Comparison of ENCODE assay signal across 15 cellular contexts in the genomic region with DNA sequence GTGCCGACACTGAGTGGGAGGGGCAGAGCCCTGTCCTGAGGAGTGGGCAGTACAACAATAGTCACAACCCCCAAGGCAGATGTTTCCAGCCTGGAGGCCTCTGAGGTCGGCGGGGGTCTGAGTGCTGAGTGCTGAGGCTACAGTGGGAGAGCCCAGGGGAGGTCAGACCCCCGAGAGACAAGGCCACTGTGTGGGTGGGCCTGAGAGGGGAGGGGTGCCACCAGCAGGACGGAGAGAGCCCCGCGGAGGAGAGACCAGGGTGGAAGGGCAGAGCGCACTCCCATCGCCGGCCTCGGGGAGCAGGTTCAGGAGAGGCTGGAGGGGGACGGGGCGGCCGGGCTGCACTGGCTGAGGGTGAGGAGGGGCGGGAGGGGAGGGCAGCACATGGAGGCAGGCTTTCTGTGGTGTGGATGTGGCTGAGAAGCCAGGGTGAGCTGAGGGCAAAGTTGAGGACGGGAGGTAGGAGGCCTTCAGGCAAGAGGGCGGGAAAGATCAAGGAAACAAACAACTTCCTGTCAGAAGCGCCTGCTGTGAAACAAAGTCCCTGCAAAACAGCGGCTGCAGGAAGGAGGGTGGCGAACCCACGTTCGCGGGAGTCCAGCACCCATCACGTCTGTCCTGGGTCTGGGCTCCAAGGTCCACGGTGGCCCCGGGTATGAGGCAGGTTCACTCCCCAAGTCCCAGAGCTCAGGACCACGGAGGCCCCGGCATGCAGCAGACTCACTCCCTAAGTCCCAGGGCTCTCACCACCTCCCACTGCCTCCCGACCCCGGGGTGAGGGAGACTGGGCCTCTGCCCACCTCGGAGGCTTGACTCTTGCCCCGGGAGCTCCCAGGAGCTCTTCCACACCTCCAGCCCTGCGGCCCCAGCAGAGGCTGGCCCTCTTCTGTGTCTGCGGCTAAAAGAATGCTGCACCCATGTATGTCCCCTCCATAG.
DNase-seq lines count a peak whose midpoint lies in the region; ATAC-seq and TF ChIP-seq lines count a peak whose summit lies in the region.
"Had no signal": no experiment of that assay in that cellular context is flagged by ENCODE, and none has a peak within 500 bp of the region (broad histone marks: within the 10 kb centered on the region; RNA-seq: fewer than 3 reads in every experiment).

No MANE protein-coding gene starts in this region.

- CTCF ChIA-PET in activated naive CD4-positive, alpha-beta T cell treated with anti-CD3 and anti-CD28 coated beads for 36 hours (lab: Charles Lee), result no interaction called here

- no peak for TF ChIP-seq CTCF in RWPE2 (IDR thresholded peaks at IDR 0.05; ENCODE audit: poor library complexity, severe bottlenecking)
- TF ChIP-seq CTCF in transverse colon (IDR thresholded peaks at IDR 0.05), result no peak

- in situ Hi-C loops in transverse colon (cut with MboI; ENCODE audit: low pct_ligation_motif_present in 1 of 4, low pct_unique_long_range_greater_than_20kb in 1 of 4, low sequenced_read_pairs in 3 of 4), result no loop called here

- intact Hi-C loops in activated naive CD4-positive, alpha-beta T cell treated with anti-CD3 and anti-CD28 coated beads for 36 hours (cut with micrococcal nuclease), result loop anchor here (5.0 kb wide), 1 partner anchor 405 kb away; no protein-coding TSS in a partner anchor
- intact Hi-C loops in transverse colon (cut with DNase I; ENCODE audit: low total_unique reads), result no loop called here

- no peak overlapping the region for H3K4me3 Mint-ChIP-seq in activated naive CD4-positive, alpha-beta T cell treated with anti-CD3 and anti-CD28 coated beads for 36 hours
- H3K4me3 Mint-ChIP-seq: activated CD4-positive, alpha-beta memory T cell treated with anti-CD3 and anti-CD28 coated beads for 36 hours; stimulated activated naive B cell treated with anti-CD40 and anti-IgM and Interleukin-4, amounts not matched to agents 10 μg/mL and 1 μg/mL and 100 μg/mL, for 72 hours had no signal

- H3K4me1 ChIP-seq in RWPE2 (ENCODE audit: insufficient read depth, poor library complexity, severe bottlenecking) (no peaks in the 10 kb centered on the region), transverse colon (peaks cover 0 to 3% (median 0%) of the 10 kb centered on the region in 4 donors)
- H3K4me1 ChIP-seq: prostate gland had no signal

- no peak for TF ChIP-seq EP300 in transverse colon (IDR thresholded peaks at IDR 0.05; ENCODE audit: low read depth)

- H3K27me3 ChIP-seq in RWPE2 (ENCODE audit: insufficient read depth, poor library complexity, severe bottlenecking), result peaks cover 5% of the 10 kb centered on the region
- H3K27me3 ChIP-seq in transverse colon, result peaks cover 12% of the 10 kb centered on the region

- ATAC-seq in RWPE2 (ENCODE audit: low read depth), result no peak
- ATAC-seq in left lobe of liver, result no peak
- no peak for ATAC-seq in GM21360 (IDR thresholded peaks at IDR 0.05; ENCODE audit: unreplicated experiment)
- ATAC-seq in GM19395 (IDR thresholded peaks at IDR 0.05; ENCODE audit: unreplicated experiment), result no peak
- ATAC-seq: stimulated activated naive B cell treated with anti-CD40 and anti-IgM and Interleukin-4, amounts not matched to agents 10 μg/mL and 1 μg/mL and 100 μg/mL, for 72 hours had no signal

- H3K36me3 ChIP-seq in RWPE2 (ENCODE audit: low read depth) (no peaks in the 10 kb centered on the region), transverse colon (no peaks in the 10 kb centered on the region)
- H3K36me3 ChIP-seq: prostate gland had no signal

- H3K9me3 ChIP-seq in RWPE2 (ENCODE audit: severe bottlenecking) (no peaks in the 10 kb centered on the region), transverse colon (no peaks in the 10 kb centered on the region)
- H3K9me3 ChIP-seq: prostate gland had no signal

- H3K36me3 Mint-ChIP-seq in activated naive CD4-positive, alpha-beta T cell treated with anti-CD3 and anti-CD28 coated beads for 36 hours (ENCODE audit: low read depth), result no peaks in the 10 kb centered on the region
- H3K36me3 Mint-ChIP-seq: activated CD4-positive, alpha-beta memory T cell treated with anti-CD3 and anti-CD28 coated beads for 36 hours; stimulated activated naive B cell treated with anti-CD40 and anti-IgM and Interleukin-4, amounts not matched to agents 10 μg/mL and 1 μg/mL and 100 μg/mL, for 72 hours had no signal

- no peaks in the 10 kb centered on the region for H3K9me3 Mint-ChIP-seq in activated naive CD4-positive, alpha-beta T cell treated with anti-CD3 and anti-CD28 coated beads for 36 hours
- H3K9me3 Mint-ChIP-seq: activated CD4-positive, alpha-beta memory T cell treated with anti-CD3 and anti-CD28 coated beads for 36 hours; stimulated activated naive B cell treated with anti-CD40 and anti-IgM and Interleukin-4, amounts not matched to agents 10 μg/mL and 1 μg/mL and 100 μg/mL, for 72 hours had no signal

- H3K4me3 ChIP-seq in RWPE2 (ENCODE audit: severe bottlenecking), result no peak overlapping the region
- H3K4me3 ChIP-seq in transverse colon, result no peak overlapping the region
- H3K4me3 ChIP-seq: prostate gland had no signal

- no peak for TF ChIP-seq POLR2A in transverse colon (IDR thresholded peaks at IDR 0.05)

- H3K27ac Mint-ChIP-seq in activated naive CD4-positive, alpha-beta T cell treated with anti-CD3 and anti-CD28 coated beads for 36 hours, result no peak overlapping the region
- H3K27ac Mint-ChIP-seq: activated CD4-positive, alpha-beta memory T cell treated with anti-CD3 and anti-CD28 coated beads for 36 hours; stimulated activated naive B cell treated with anti-CD40 and anti-IgM and Interleukin-4, amounts not matched to agents 10 μg/mL and 1 μg/mL and 100 μg/mL, for 72 hours had no signal

- peak; percentile 16 for DNase-seq in activated naive CD4-positive, alpha-beta T cell treated with anti-CD3 and anti-CD28 coated beads for 36 hours
- no peak for DNase-seq in activated naive CD4-positive, alpha-beta T cell treated with Interleukin-2 at 50 U/mL for 16 hours
- peak; percentile 59 for DNase-seq in RWPE2 (ENCODE audit: low spot score)
- peak; percentile 35 for DNase-seq in left lobe of liver (ENCODE audit: low spot score)
- DNase-seq in transverse colon, result peak; percentile 4
- no peak for DNase-seq in DMS 273 (lab: John Stamatoyannopoulos, UW; ENCODE audit: unreplicated experiment)
- DNase-seq: activated CD4-positive, alpha-beta memory T cell treated with anti-CD3 and anti-CD28 coated beads for 36 hours; midbrain; MV-4-11; stimulated activated CD4-positive, alpha-beta T cell treated with anti-CD3 and anti-CD28 coated beads, Interleukin-4, amount 100 ng/mL, for 1 hour; stimulated activated naive B cell treated with anti-CD40 and anti-IgM and Interleukin-4, amounts not matched to agents 10 μg/mL and 1 μg/mL and 100 μg/mL, for 72 hours; SW 1271 had no signal

- H3K4me1 Mint-ChIP-seq in activated naive CD4-positive, alpha-beta T cell treated with anti-CD3 and anti-CD28 coated beads for 36 hours (ENCODE audit: low read depth), result peaks cover 13% of the 10 kb centered on the region

- H3K27ac ChIP-seq in RWPE2 (ENCODE audit: poor library complexity, severe bottlenecking) (no peak overlapping the region), transverse colon (no peak overlapping the region)
- H3K27ac ChIP-seq: prostate gland had no signal

- peaks cover 9% of the 10 kb centered on the region for H3K27me3 Mint-ChIP-seq in activated naive CD4-positive, alpha-beta T cell treated with anti-CD3 and anti-CD28 coated beads for 36 hours (ENCODE audit: low read depth)

- WGBS in transverse colon (ENCODE audit: low coverage in 1 of 2), 2 donors, result 27 to 41% methylated on average over 10 to 33 of the region's 34 CpGs

Comparison
In these comparisons a context has a peak if more than half of its experiments do, and no peak if none do; other contexts are left out.
1. DNase-seq: peak in activated naive CD4-positive, alpha-beta T cell treated with anti-CD3 and anti-CD28 coated beads for 36 hours (single experiment), RWPE2 (single experiment), left lobe of liver (single experiment) and transverse colon (single experiment); none in activated naive CD4-positive, alpha-beta T cell treated with Interleukin-2 at 50 U/mL for 16 hours (single experiment) and DMS 273 (single experiment).